8 cellular contexts compared by ENCODE assay signal in the genomic region with DNA sequence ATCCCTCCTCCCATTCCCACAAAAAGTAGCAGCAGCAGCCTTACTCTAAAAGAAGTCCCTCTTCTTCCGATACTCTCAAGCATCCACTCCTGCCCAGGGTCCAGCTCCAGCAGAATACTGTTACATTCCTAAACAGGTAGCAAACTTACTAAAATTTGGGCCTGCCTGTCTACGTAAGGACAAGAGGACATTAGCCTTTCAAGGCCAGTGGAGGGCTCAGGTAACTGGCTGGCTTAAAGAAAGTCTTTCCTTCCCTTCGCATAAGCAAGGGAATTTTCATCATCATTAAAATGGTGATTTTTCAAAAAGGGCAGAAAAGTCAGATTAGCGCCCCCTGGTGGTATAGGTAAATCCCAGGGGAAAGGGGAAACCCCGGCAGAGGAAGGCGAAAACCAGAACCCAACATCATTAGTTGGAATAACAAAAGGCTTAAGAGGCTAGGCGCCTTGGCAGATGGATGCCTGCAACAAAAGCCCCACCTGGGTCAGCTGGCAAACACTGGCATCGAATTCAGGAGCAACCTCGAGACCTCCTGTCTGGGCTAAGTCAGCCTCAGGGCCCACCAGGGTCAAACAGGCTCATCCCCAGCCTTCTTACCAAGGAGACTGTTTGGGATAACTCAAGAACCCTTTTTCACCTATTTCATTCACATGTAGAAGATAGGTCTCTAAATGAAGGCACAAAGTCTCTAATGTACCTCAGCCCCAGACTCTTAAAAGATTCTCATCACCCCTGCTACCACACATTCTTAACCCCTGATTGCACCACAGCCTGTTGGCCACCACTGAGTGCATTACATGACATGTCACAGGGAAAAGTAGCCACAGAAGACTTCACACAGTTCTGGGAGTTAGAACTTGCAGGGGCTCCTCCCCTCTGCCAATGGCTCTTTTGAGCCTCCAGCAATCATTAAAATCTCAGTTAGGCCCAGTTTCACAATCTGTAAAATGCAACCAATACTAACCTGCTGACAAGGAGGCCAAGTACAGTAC. TPM values are rescaled to one million over a fixed set of nuclear protein-coding genes. Genes with fewer than 3 reads are reported as not detected.
DNase-seq lines count a peak whose midpoint lies in the region; ATAC-seq and TF ChIP-seq lines count a peak whose summit lies in the region.

No MANE protein-coding gene starts in this region.

- H3K9me3 Mint-ChIP-seq in activated CD4-positive, alpha-beta T cell treated with anti-CD3 and anti-CD28 coated beads, Interleukin-2, amount 10 ng/mL, durations not matched to agents 24 days and 14 days: no peaks in the 10 kb centered on the region
- no peaks in the 10 kb centered on the region for H3K9me3 Mint-ChIP-seq in effector memory CD8-positive, alpha-beta T cell
- no peaks in the 10 kb centered on the region for H3K9me3 Mint-ChIP-seq in neural crest cell

- DNase-seq in ACHN (peak; percentile 49), GM13976 (ENCODE audit: low spot score) (peak; percentile 74), NCI-H226 (peak; percentile 22), neural crest cell (ENCODE audit: low read depth, low spot score) (peak; percentile 60)
- peak; percentile 85 for DNase-seq in activated CD4-positive, alpha-beta T cell treated with anti-CD3 and anti-CD28 coated beads, Interleukin-2, amount 10 ng/mL, durations not matched to agents 24 days and 14 days
- peak; percentile 40 to 51 (median 40) for DNase-seq in effector memory CD8-positive, alpha-beta T cell

- no peaks in the 10 kb centered on the region for H3K27me3 Mint-ChIP-seq in activated CD4-positive, alpha-beta T cell treated with anti-CD3 and anti-CD28 coated beads, Interleukin-2, amount 10 ng/mL, durations not matched to agents 24 days and 14 days
- no peaks in the 10 kb centered on the region for H3K27me3 Mint-ChIP-seq in effector memory CD8-positive, alpha-beta T cell
- no peaks in the 10 kb centered on the region for H3K27me3 Mint-ChIP-seq in neural crest cell (ENCODE audit: low read depth)

- peaks cover 20% of the 10 kb centered on the region for H3K36me3 Mint-ChIP-seq in activated CD4-positive, alpha-beta T cell treated with anti-CD3 and anti-CD28 coated beads, Interleukin-2, amount 10 ng/mL, durations not matched to agents 24 days and 14 days (ENCODE audit: low read depth)
- H3K36me3 Mint-ChIP-seq in effector memory CD8-positive, alpha-beta T cell (ENCODE audit: insufficient read depth): peaks cover 12% of the 10 kb centered on the region
- peaks cover 4% of the 10 kb centered on the region for H3K36me3 Mint-ChIP-seq in neural crest cell (ENCODE audit: low read depth)

- peak; percentile 33 for ATAC-seq in effector memory CD8-positive, alpha-beta T cell (replicated peaks)
- ATAC-seq in GM18505 (IDR thresholded peaks at IDR 0.05; ENCODE audit: unreplicated experiment) (no peak), HG03565 (IDR thresholded peaks at IDR 0.05; ENCODE audit: unreplicated experiment) (no peak)

- H3K4me3 Mint-ChIP-seq in activated CD4-positive, alpha-beta T cell treated with anti-CD3 and anti-CD28 coated beads, Interleukin-2, amount 10 ng/mL, durations not matched to agents 24 days and 14 days: no peak overlapping the region
- H3K4me3 Mint-ChIP-seq in effector memory CD8-positive, alpha-beta T cell: no peak overlapping the region
- H3K4me3 Mint-ChIP-seq in neural crest cell: no peak overlapping the region

- H3K4me1 Mint-ChIP-seq in activated CD4-positive, alpha-beta T cell treated with anti-CD3 and anti-CD28 coated beads, Interleukin-2, amount 10 ng/mL, durations not matched to agents 24 days and 14 days: peaks cover 23% of the 10 kb centered on the region
- peaks cover 2 to 8% of the 10 kb centered on the region in 2 donors for H3K4me1 Mint-ChIP-seq in effector memory CD8-positive, alpha-beta T cell (ENCODE audit: low read depth in 2 of 2)
- peaks cover 24% of the 10 kb centered on the region for H3K4me1 Mint-ChIP-seq in neural crest cell

- intact Hi-C loops in activated CD4-positive, alpha-beta T cell treated with anti-CD3 and anti-CD28 coated beads, Interleukin-2, amount 10 ng/mL, durations not matched to agents 24 days and 14 days (cut with micrococcal nuclease): loop anchor here (1.0 kb wide), 1 partner anchor 101 kb away; no protein-coding TSS in a partner anchor

- TF ChIP-seq CTCF in GM13976 (IDR thresholded peaks at IDR 0.05; ENCODE audit: borderline replicate concordance, control extremely low read depth, extremely low read depth, insufficient read depth, missing control alignments) (peak; percentile 62), neural crest cell (conservative IDR thresholded peaks at IDR 0.05) (peak; percentile 90)

- H3K27ac Mint-ChIP-seq in activated CD4-positive, alpha-beta T cell treated with anti-CD3 and anti-CD28 coated beads, Interleukin-2, amount 10 ng/mL, durations not matched to agents 24 days and 14 days: peak overlapping the region; percentile 20
- peak overlapping the region; percentile 36 to 69 for H3K27ac Mint-ChIP-seq in effector memory CD8-positive, alpha-beta T cell
- H3K27ac Mint-ChIP-seq in neural crest cell (ENCODE audit: unreplicated experiment): peak overlapping the region; percentile 48

- in situ Hi-C loops in ACHN (cut with HindIII; ENCODE audit: low pct_ligation_motif_present, low pct_unique_long_range_greater_than_20kb, low sequenced_read_pairs): no loop called here
- in situ Hi-C loops in GM13976 (cut with MboI; ENCODE audit: low sequenced_read_pairs, unreplicated experiment): no loop called here

- no peak for TF ChIP-seq POLR2A in GM18505 (IDR thresholded peaks at IDR 0.05; ENCODE audit: borderline replicate concordance, extremely low read depth, insufficient read depth, insufficient read length)

RNA-seq across cellular contexts. Expression of a gene that starts 36.7 kb away (rescaled TPM):
- total RNA-seq in activated CD4-positive, alpha-beta T cell treated with anti-CD3 and anti-CD28 coated beads, Interleukin-2, amount 10 ng/mL, durations not matched to agents 24 days and 14 days: 50.2 and 53.2 TPM in 2 replicates
- total RNA-seq in neural crest cell: 81.9 and 83.3 TPM in 2 replicates

Comparison
In these comparisons a context has a peak if more than half of its experiments do, and no peak if none do; other contexts are left out.
1. DNase-seq: peak in every context shown above with its lines; median percentile 85 in activated CD4-positive, alpha-beta T cell treated with anti-CD3 and anti-CD28 coated beads, Interleukin-2, amount 10 ng/mL, durations not matched to agents 24 days and 14 days; 74 in GM13976; 60 in neural crest cell; 49 in ACHN; 40 in effector memory CD8-positive, alpha-beta T cell; 22 in NCI-H226.